In genomic region chr12:100733817-100734593, GRCh38 we compare ENCODE assay signal across 8 cellular contexts.
A peak's percentile ranks its signal among the peaks of the same experiment; 100 is the strongest.
DNase-seq lines count a peak whose midpoint lies in the region; ATAC-seq and TF ChIP-seq lines count a peak whose summit lies in the region.

No MANE protein-coding gene starts in this region.

- no peak overlapping the region for H3K27ac ChIP-seq in dorsolateral prefrontal cortex

- DNase-seq in SIG-M5 treated with dmso at 0.1 percent for 504 hours (lab: John Stamatoyannopoulos, UW; ENCODE audit: unreplicated experiment) (peak; percentile 36), SIG-M5 (lab: John Stamatoyannopoulos, UW) (no peak), NCI-H526 (lab: John Stamatoyannopoulos, UW) (peak; percentile 49 to 70), dorsolateral prefrontal cortex (no peak), pulmonary artery endothelial cell (ENCODE audit: low read depth, low spot score) (peak; percentile 5), sciatic nerve (ENCODE audit: low spot score) (no peak), omental fat pad (ENCODE audit: low spot score) (no peak)

- TF ChIP-seq CTCF in dorsolateral prefrontal cortex (IDR thresholded peaks at IDR 0.05 in 54 of 56, conservative IDR thresholded peaks at IDR 0.05 in 2 of 56; ENCODE audit: low read depth in 1 of 56, partially characterized antibody in 56 of 56) (peak in 55 of 56 donors; percentile 32 to 82 (median 68)), omental fat pad (IDR thresholded peaks at IDR 0.05) (no peak)

- intact Hi-C loops in dorsolateral prefrontal cortex (cut with DNase I): no loop called here
- intact Hi-C loops in sciatic nerve (cut with DNase I): loop anchor here (10.0 kb wide), 1 partner anchor 379 kb away; the partner anchor contains the start of gene SLC17A8

- peak; percentile 86 for ATAC-seq in HG03025 (IDR thresholded peaks at IDR 0.05; ENCODE audit: low FRiP score, unreplicated experiment)
- no peak for ATAC-seq in sciatic nerve
- no peak for ATAC-seq in omental fat pad (ENCODE audit: low FRiP score)

- no peak overlapping the region for H3K4me3 ChIP-seq in dorsolateral prefrontal cortex

- H3K27me3 ChIP-seq in dorsolateral prefrontal cortex: peaks cover 0 to 15% (median 0%) of the 10 kb centered on the region in 45 donors

Comparison
In these comparisons a context has a peak if more than half of its experiments do, and no peak if none do; other contexts are left out.
1. DNase-seq: peak in SIG-M5 treated with dmso at 0.1 percent for 504 hours (single experiment), NCI-H526 (2 of 2) and pulmonary artery endothelial cell (single experiment); none in SIG-M5 (single experiment), dorsolateral prefrontal cortex (0 of 10), sciatic nerve (single experiment) and omental fat pad (single experiment).
2. CTCF ChIP-seq: peak in dorsolateral prefrontal cortex (55 of 56); none in omental fat pad (0 of 3).